10 cellular contexts compared by ENCODE assay signal in the genomic region with DNA sequence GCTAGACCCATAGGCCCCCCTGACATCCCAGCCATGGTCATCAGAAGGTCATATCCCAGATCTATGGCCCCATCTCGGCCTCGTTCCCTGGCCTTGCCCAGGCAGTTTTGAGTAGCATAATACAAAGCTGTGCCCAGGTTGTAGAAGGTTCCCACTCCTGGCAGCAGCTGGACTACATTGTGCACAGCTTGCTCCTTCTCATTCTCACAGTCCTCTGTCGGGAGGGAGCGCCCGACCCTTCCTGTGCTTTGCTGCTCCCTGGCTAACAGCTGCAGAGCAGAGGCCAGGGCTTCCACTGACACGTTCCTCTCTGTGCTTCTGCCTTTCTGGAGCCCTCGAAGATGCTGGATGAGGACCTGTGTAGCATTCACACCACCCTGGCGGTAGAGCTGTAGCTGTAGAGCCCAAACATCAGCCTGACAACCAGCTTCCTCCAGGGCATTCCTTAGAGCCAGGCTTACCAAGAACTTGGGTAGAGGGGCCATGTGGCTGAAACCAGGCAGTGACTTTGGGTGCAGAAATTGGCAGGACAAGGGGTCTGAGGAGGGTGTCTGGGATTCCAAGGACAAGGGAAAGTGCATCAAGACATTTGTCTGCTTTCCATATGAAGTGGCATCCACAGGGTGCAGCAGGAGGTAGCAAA. TPM values are rescaled to one million over a fixed set of nuclear protein-coding genes. Genes with fewer than 3 reads are reported as not detected.
DNase-seq lines count a peak whose midpoint lies in the region; ATAC-seq and TF ChIP-seq lines count a peak whose summit lies in the region.
"Had no signal": no experiment of that assay in that cellular context is flagged by ENCODE, and none has a peak within 500 bp of the region (broad histone marks: within the 10 kb centered on the region; RNA-seq: fewer than 3 reads in every experiment).

No MANE protein-coding gene starts in this region.

- no peaks in the 10 kb centered on the region for H3K27me3 Mint-ChIP-seq in CD4-positive, CD25-positive, alpha-beta regulatory T cell
- no peaks in the 10 kb centered on the region for H3K27me3 Mint-ChIP-seq in activated T-helper 17 cell treated with anti-CD3 and anti-CD28 coated beads, Interleukin-2, amount 50 U/mL, for 72 hours
- no peaks in the 10 kb centered on the region for H3K27me3 Mint-ChIP-seq in naive B cell

- H4K20me1 ChIP-seq in DOHH2 (ENCODE audit: control insufficient read depth, insufficient read depth, low read depth, low read length): no peaks in the 10 kb centered on the region

- no peak overlapping the region for H3K27ac ChIP-seq in CD4-positive, CD25-positive, alpha-beta regulatory T cell (ENCODE audit: insufficient read depth, low read length, poor library complexity, severe bottlenecking)
- H3K27ac ChIP-seq in DOHH2 (ENCODE audit: low read depth, low read length): no peak overlapping the region

- H3K9me3 Mint-ChIP-seq in CD4-positive, CD25-positive, alpha-beta regulatory T cell: no peaks in the 10 kb centered on the region
- no peaks in the 10 kb centered on the region for H3K9me3 Mint-ChIP-seq in activated T-helper 17 cell treated with anti-CD3 and anti-CD28 coated beads, Interleukin-2, amount 50 U/mL, for 72 hours
- H3K9me3 Mint-ChIP-seq in naive B cell: no peaks in the 10 kb centered on the region

- H3K9me2 ChIP-seq in DOHH2 (replicated peaks; ENCODE audit: control insufficient read depth, low read length): no peaks in the 10 kb centered on the region

- peak overlapping the region; percentile 71 for H3K4me2 ChIP-seq in DOHH2 (ENCODE audit: low read length)

- no peak for TF ChIP-seq CTCF in DOHH2 (IDR thresholded peaks at IDR 0.05; ENCODE audit: low read depth, low read length, poor library complexity, severe bottlenecking)

- ATAC-seq in CD4-positive, CD25-positive, alpha-beta regulatory T cell (ENCODE audit: low read depth in 2 of 2): no peak
- ATAC-seq in activated T-helper 17 cell treated with anti-CD3 and anti-CD28 coated beads, Interleukin-2, amount 50 U/mL, for 72 hours (replicated peaks): no peak
- ATAC-seq in naive B cell (ENCODE audit: low read depth in 2 of 2) (no peak), GM21723 (IDR thresholded peaks at IDR 0.05; ENCODE audit: unreplicated experiment) (no peak), HG02884 (IDR thresholded peaks at IDR 0.05; ENCODE audit: unreplicated experiment) (no peak)

- H3K36me3 Mint-ChIP-seq in CD4-positive, CD25-positive, alpha-beta regulatory T cell: no peaks in the 10 kb centered on the region
- H3K36me3 Mint-ChIP-seq in activated T-helper 17 cell treated with anti-CD3 and anti-CD28 coated beads, Interleukin-2, amount 50 U/mL, for 72 hours (ENCODE audit: low read depth): peaks cover 31% of the 10 kb centered on the region
- no peaks in the 10 kb centered on the region for H3K36me3 Mint-ChIP-seq in naive B cell

- DNase-seq in CD4-positive, CD25-positive, alpha-beta regulatory T cell: no peak
- DNase-seq in naive B cell (no peak), C1 segment of cervical spinal cord (lab: John Stamatoyannopoulos, UW) (no peak), NCI-H128 (lab: John Stamatoyannopoulos, UW; ENCODE audit: unreplicated experiment) (no peak)
- DNase-seq: RPMI8226, transverse colon had no signal

- peaks cover under 1% of the 10 kb centered on the region for H3K36me3 ChIP-seq in CD4-positive, CD25-positive, alpha-beta regulatory T cell (ENCODE audit: control insufficient read depth, insufficient read depth, low read length)
- peaks cover 8% of the 10 kb centered on the region for H3K36me3 ChIP-seq in DOHH2 (ENCODE audit: control insufficient read depth, low read length)
- H3K36me3 ChIP-seq: transverse colon had no signal

- H3K4me1 Mint-ChIP-seq in CD4-positive, CD25-positive, alpha-beta regulatory T cell: peaks cover 0 to 36% (median 23%) of the 10 kb centered on the region in 4 donors
- peaks cover 8% of the 10 kb centered on the region for H3K4me1 Mint-ChIP-seq in activated T-helper 17 cell treated with anti-CD3 and anti-CD28 coated beads, Interleukin-2, amount 50 U/mL, for 72 hours
- peaks cover 23 to 54% (median 27%) of the 10 kb centered on the region in 3 donors for H3K4me1 Mint-ChIP-seq in naive B cell

- peak overlapping the region; percentile 88 for H3K4me3 ChIP-seq in CD4-positive, CD25-positive, alpha-beta regulatory T cell (ENCODE audit: low read depth, low read length)
- H3K4me3 ChIP-seq in DOHH2 (ENCODE audit: low read length): no peak overlapping the region

- peaks cover 26% of the 10 kb centered on the region for H3K4me1 ChIP-seq in CD4-positive, CD25-positive, alpha-beta regulatory T cell (ENCODE audit: control insufficient read depth, insufficient read depth, low read length, poor library complexity, severe bottlenecking)
- H3K4me1 ChIP-seq in DOHH2 (ENCODE audit: control insufficient read depth, low read length): peaks cover 42% of the 10 kb centered on the region

- peaks cover 22% of the 10 kb centered on the region for H3K79me2 ChIP-seq in DOHH2 (ENCODE audit: control insufficient read depth, low read length)

- H3K9me3 ChIP-seq in CD4-positive, CD25-positive, alpha-beta regulatory T cell (ENCODE audit: control insufficient read depth in 2 of 2, low read length in 2 of 2): no peaks in the 10 kb centered on the region
- no peaks in the 10 kb centered on the region for H3K9me3 ChIP-seq in DOHH2 (ENCODE audit: control insufficient read depth, insufficient read depth, low read length)
- H3K9me3 ChIP-seq: transverse colon had no signal

- H3F3A ChIP-seq in DOHH2 (ENCODE audit: control insufficient read depth, insufficient read depth): no peaks in the 10 kb centered on the region

- peak overlapping the region; percentile 91 to 97 (median 94) for H3K4me3 Mint-ChIP-seq in CD4-positive, CD25-positive, alpha-beta regulatory T cell
- peak overlapping the region; percentile 93 for H3K4me3 Mint-ChIP-seq in activated T-helper 17 cell treated with anti-CD3 and anti-CD28 coated beads, Interleukin-2, amount 50 U/mL, for 72 hours
- peak overlapping the region; percentile 86 to 99 (median 98) for H3K4me3 Mint-ChIP-seq in naive B cell

- H3K27ac Mint-ChIP-seq in CD4-positive, CD25-positive, alpha-beta regulatory T cell: peak overlapping the region; percentile 93 to 98 (median 96)
- H3K27ac Mint-ChIP-seq in activated T-helper 17 cell treated with anti-CD3 and anti-CD28 coated beads, Interleukin-2, amount 50 U/mL, for 72 hours: peak overlapping the region; percentile 93
- peak overlapping the region in 5 of 6 donors; percentile 81 to 99 (median 96) for H3K27ac Mint-ChIP-seq in naive B cell

- no peaks in the 10 kb centered on the region for H3K27me3 ChIP-seq in CD4-positive, CD25-positive, alpha-beta regulatory T cell (ENCODE audit: control insufficient read depth, insufficient read depth, low read length)
- H3K27me3 ChIP-seq in DOHH2 (ENCODE audit: control insufficient read depth, low read length): no peaks in the 10 kb centered on the region
- H3K27me3 ChIP-seq: transverse colon had no signal

RNA-seq across cellular contexts. Expression of gene APOF, which starts 1.0 kb away (rescaled TPM):
- total RNA-seq in CD4-positive, CD25-positive, alpha-beta regulatory T cell: not detected
- not detected for polyA plus RNA-seq in CD4-positive, CD25-positive, alpha-beta regulatory T cell
- not detected for total RNA-seq in activated T-helper 17 cell treated with anti-CD3 and anti-CD28 coated beads, Interleukin-2, amount 50 U/mL, for 72 hours
- polyA plus RNA-seq in naive B cell (ENCODE audit: low read depth in 6 of 6): not detected
- total RNA-seq: transverse colon had no signal

RNA-seq across cellular contexts. Expression of gene STAT2, which starts 1.7 kb away (rescaled TPM):
- 190 TPM for total RNA-seq in CD4-positive, CD25-positive, alpha-beta regulatory T cell
- 10 to 100 TPM; 67.9 to 92.5 (median 79.8) TPM for polyA plus RNA-seq in CD4-positive, CD25-positive, alpha-beta regulatory T cell
- 100 to 1,000 TPM in 1 of 2 donors, 10 to 100 TPM in 1; 85.0 to 144 TPM for total RNA-seq in activated T-helper 17 cell treated with anti-CD3 and anti-CD28 coated beads, Interleukin-2, amount 50 U/mL, for 72 hours
- polyA plus RNA-seq in naive B cell (ENCODE audit: low read depth in 6 of 6): 100 to 1,000 TPM; 119 to 150 (median 131) TPM

RNA-seq across cellular contexts. Expression of gene IL23A, which starts 22.9 kb away (rescaled TPM):
- total RNA-seq in CD4-positive, CD25-positive, alpha-beta regulatory T cell: 27.1 TPM
- polyA plus RNA-seq in CD4-positive, CD25-positive, alpha-beta regulatory T cell: 10 to 100 TPM; 12.2 to 18.8 (median 16.8) TPM
- 10 to 100 TPM in 1 of 2 donors, 1 to 10 TPM in 1; 9.8 to 67.1 TPM for total RNA-seq in activated T-helper 17 cell treated with anti-CD3 and anti-CD28 coated beads, Interleukin-2, amount 50 U/mL, for 72 hours
- polyA plus RNA-seq in naive B cell (ENCODE audit: low read depth in 6 of 6): 10 to 100 TPM in 4 of 6 donors, 1 to 10 TPM in 2; 8.0 to 15.6 (median 12.9) TPM

RNA-seq across cellular contexts. Expression of gene PAN2, which starts 27.8 kb away (rescaled TPM):
- total RNA-seq in CD4-positive, CD25-positive, alpha-beta regulatory T cell: 83.5 TPM
- polyA plus RNA-seq in CD4-positive, CD25-positive, alpha-beta regulatory T cell: 10 to 100 TPM in 1 of 4 donors, 1 to 10 TPM in 3; 4.5 to 10.6 (median 7.3) TPM
- 10 to 100 TPM; 24.4 to 74.5 TPM for total RNA-seq in activated T-helper 17 cell treated with anti-CD3 and anti-CD28 coated beads, Interleukin-2, amount 50 U/mL, for 72 hours
- 10 to 100 TPM in 5 of 6 donors, 1 to 10 TPM in 1; 10.0 to 15.3 (median 13.6) TPM for polyA plus RNA-seq in naive B cell (ENCODE audit: low read depth in 6 of 6)

RNA-seq across cellular contexts. Expression of gene CNPY2, which starts 45.8 kb away (rescaled TPM):
- 47.6 TPM for total RNA-seq in CD4-positive, CD25-positive, alpha-beta regulatory T cell
- 100 to 1,000 TPM; 139 to 166 (median 156) TPM for polyA plus RNA-seq in CD4-positive, CD25-positive, alpha-beta regulatory T cell
- 100 to 1,000 TPM in 1 of 2 donors, 10 to 100 TPM in 1; 86.5 to 165 TPM for total RNA-seq in activated T-helper 17 cell treated with anti-CD3 and anti-CD28 coated beads, Interleukin-2, amount 50 U/mL, for 72 hours
- 100 to 1,000 TPM; 134 to 210 (median 152) TPM for polyA plus RNA-seq in naive B cell (ENCODE audit: low read depth in 6 of 6)
